Comparison of ENCODE assay signal across 4 cellular contexts in genomic region chr2:25150993-25151392, GRCh38. TPM values are rescaled to one million over a fixed set of nuclear protein-coding genes. Genes with fewer than 3 reads are reported as not detected.
"Had no signal": no experiment of that assay in that cellular context is flagged by ENCODE, and none has a peak within 500 bp of the region (broad histone marks: within the 10 kb centered on the region; RNA-seq: fewer than 3 reads in every experiment).

No MANE protein-coding gene starts in this region.

RNA-seq across cellular contexts. Expression of gene POMC, which starts 17.4 kb away (rescaled TPM):
- total RNA-seq: HT-29, HT1080, IMR-90, K562 had no signal
- polyA plus RNA-seq: K562 had no signal
